Comparison of ENCODE assay signal across 8 cellular contexts in genomic region chr1:58786184-58786926, GRCh38. TPM values are rescaled to one million over a fixed set of nuclear protein-coding genes. Genes with fewer than 3 reads are reported as not detected.
DNase-seq lines count a peak whose midpoint lies in the region; ATAC-seq and TF ChIP-seq lines count a peak whose summit lies in the region.

No MANE protein-coding gene starts in this region.

- H3K27ac Mint-ChIP-seq in activated CD4-positive, alpha-beta T cell treated with anti-CD3 and anti-CD28 coated beads, Interleukin-2, amount 10 ng/mL, durations not matched to agents 7 days and 5 days = peak overlapping the region; percentile 10

- peaks cover 14% of the 10 kb centered on the region for H4K20me1 ChIP-seq in mammary epithelial cell (ENCODE audit: insufficient read depth, low read length)

- H3K4me2 ChIP-seq in mammary epithelial cell (ENCODE audit: insufficient read depth, low read depth, low read length) (peak overlapping the region; percentile 94), mesenchymal stem cell (ENCODE audit: low read length, poor library complexity, severe bottlenecking) (no peak overlapping the region)

- peak overlapping the region in 1 of 2 experiments; percentile 67 for H3K14ac ChIP-seq in mesenchymal stem cell (ENCODE audit: low read length in 2 of 2)

- CTCF ChIA-PET in activated CD4-positive, alpha-beta T cell treated with anti-CD3 and anti-CD28 coated beads, Interleukin-2, amount 10 ng/mL, durations not matched to agents 7 days and 5 days (lab: Charles Lee) = interaction anchor here (1.6 kb wide), 1 partner anchor 28 kb away, joined by 4 read pairs; no protein-coding TSS in a partner anchor
- CTCF ChIA-PET in mammary epithelial cell (lab: Charles Lee; ENCODE audit: low non-redundant PET) = no interaction called here

- H3K27me3 Mint-ChIP-seq in activated CD4-positive, alpha-beta T cell treated with anti-CD3 and anti-CD28 coated beads, Interleukin-2, amount 10 ng/mL, durations not matched to agents 7 days and 5 days = no peaks in the 10 kb centered on the region

- H4K91ac ChIP-seq in mesenchymal stem cell (ENCODE audit: low read length) = peak overlapping the region; percentile 66

- in situ Hi-C loops in mammary epithelial cell (cut with MboI; ENCODE audit: low sequenced_read_pairs in 2 of 2) = loop anchor here in 1 of 2 donors (5.0 to 10.0 kb wide), 4 partner anchors 58 to 511 kb away; partner anchors contain the start of gene FGGY

- H3K18ac ChIP-seq in mesenchymal stem cell (ENCODE audit: low read depth in 1 of 2, low read length in 2 of 2) = peak overlapping the region; percentile 75 to 76

- ATAC-seq in HG02571 (IDR thresholded peaks at IDR 0.05; ENCODE audit: unreplicated experiment) = no peak

- no peak overlapping the region for H2BK120ac ChIP-seq in mesenchymal stem cell (ENCODE audit: low read depth, low read length)

- peaks cover 15% of the 10 kb centered on the region for H3K9me3 Mint-ChIP-seq in activated CD4-positive, alpha-beta T cell treated with anti-CD3 and anti-CD28 coated beads, Interleukin-2, amount 10 ng/mL, durations not matched to agents 7 days and 5 days

- H2BK12ac ChIP-seq in mesenchymal stem cell (ENCODE audit: low read length in 2 of 2) = peak overlapping the region; percentile 93 to 95

- no TSS peak for BruUV-seq in mammary epithelial cell (replicated peaks; lab: Mats Ljungman, UMichigan)

- peaks cover 31% of the 10 kb centered on the region for H3K36me3 Mint-ChIP-seq in activated CD4-positive, alpha-beta T cell treated with anti-CD3 and anti-CD28 coated beads, Interleukin-2, amount 10 ng/mL, durations not matched to agents 7 days and 5 days (ENCODE audit: low read depth)

- dilution Hi-C loops in mammary epithelial cell (cut with HindIII; ENCODE audit: low sequenced_read_pairs) = loop anchor here (5.0 kb wide), 5 partner anchors 36 to 371 kb away; no protein-coding TSS in a partner anchor

- 96% methylated on average over 6 of the region's 6 CpGs for WGBS in mammary epithelial cell (ENCODE audit: low coverage, missing lambda C conversion rate)
- WGBS in mesenchymal stem cell = 97% methylated on average over 4 of the region's 6 CpGs
- WGBS in thyroid gland, 2 donors = 83 to 85% methylated on average over 6 of the region's 6 CpGs

- TF ChIP-seq CTCF in mammary epithelial cell (conservative IDR thresholded peaks at IDR 0.05 in 1 of 2, IDR thresholded peaks at IDR 0.05 in 1 of 2; ENCODE audit: extremely low read depth in 1 of 2, insufficient read depth in 1 of 2, low read depth in 1 of 2, low read length in 2 of 2) (no peak), thyroid gland (IDR thresholded peaks at IDR 0.05) (no peak)

- peak overlapping the region in 1 of 2 experiments; percentile 52 for H3K4ac ChIP-seq in mesenchymal stem cell (ENCODE audit: low read depth in 1 of 2, low read length in 2 of 2)

- H3K79me2 ChIP-seq in mammary epithelial cell (ENCODE audit: insufficient read depth, low read length) = peaks cover 25% of the 10 kb centered on the region

- DNase-seq in activated CD4-positive, alpha-beta T cell treated with anti-CD3 and anti-CD28 coated beads, Interleukin-2, amount 10 ng/mL, durations not matched to agents 7 days and 5 days = no peak
- DNase-seq in activated CD4-positive, alpha-beta T cell treated with anti-CD3 and anti-CD28 coated beads, Interleukin-2, amount 50 U/mL, for 1 hour = no peak
- DNase-seq in mammary epithelial cell (no peak), mesenchymal stem cell (peak; percentile 43), thyroid gland (no peak), activated gamma-delta T cell (lab: John Stamatoyannopoulos, UW) (no peak), COR-L47 (lab: John Stamatoyannopoulos, UW) (no peak)

- TF ChIP-seq POLR2A in thyroid gland (IDR thresholded peaks at IDR 0.05) = no peak

- H2BK15ac ChIP-seq in mesenchymal stem cell (ENCODE audit: low read depth, poor library complexity, severe bottlenecking) = no peak overlapping the region

- H3K4me3 ChIP-seq in mammary epithelial cell (replicated peaks in 1 of 3; ENCODE audit: insufficient read depth in 1 of 3, low read depth in 2 of 3, low read length in 3 of 3) = no peak overlapping the region
- H3K4me3 ChIP-seq in mesenchymal stem cell (ENCODE audit: insufficient read depth in 1 of 2, low read depth in 1 of 2, low read length in 2 of 2) = peak overlapping the region in 1 of 2 experiments; percentile 83
- no peak overlapping the region for H3K4me3 ChIP-seq in thyroid gland (replicated peaks in 1 of 3)

- no peaks in the 10 kb centered on the region for H3K79me1 ChIP-seq in mesenchymal stem cell (replicated peaks; ENCODE audit: low read length, poor library complexity, severe bottlenecking)

- H3K27me3 ChIP-seq in mammary epithelial cell (ENCODE audit: insufficient read depth, low read length) (no peaks in the 10 kb centered on the region), mesenchymal stem cell (ENCODE audit: control insufficient read depth in 1 of 2, insufficient read depth in 1 of 2, low read length in 2 of 2) (no peaks in the 10 kb centered on the region), thyroid gland (no peaks in the 10 kb centered on the region)

- H3K9me3 ChIP-seq in mammary epithelial cell (replicated peaks; ENCODE audit: insufficient read depth, low read length) (no peaks in the 10 kb centered on the region), mesenchymal stem cell (ENCODE audit: control insufficient read depth, low read length) (peaks cover 7% of the 10 kb centered on the region), thyroid gland (no peaks in the 10 kb centered on the region)

- no peak overlapping the region for H4K8ac ChIP-seq in mesenchymal stem cell (ENCODE audit: low read length)

- H2BK5ac ChIP-seq in mesenchymal stem cell (ENCODE audit: low read depth, low read length, poor library complexity, severe bottlenecking) = no peak overlapping the region

- H2AFZ ChIP-seq in mammary epithelial cell (ENCODE audit: low read depth, low read length) (no peak overlapping the region), mesenchymal stem cell (ENCODE audit: low read depth, low read length) (no peak overlapping the region)

- no peak overlapping the region for H3K23ac ChIP-seq in mesenchymal stem cell (ENCODE audit: low read length in 2 of 2)

- H3K4me1 Mint-ChIP-seq in activated CD4-positive, alpha-beta T cell treated with anti-CD3 and anti-CD28 coated beads, Interleukin-2, amount 10 ng/mL, durations not matched to agents 7 days and 5 days = peaks cover 27% of the 10 kb centered on the region

- peak overlapping the region; percentile 98 for H3K27ac ChIP-seq in mammary epithelial cell (ENCODE audit: insufficient read depth, low read depth, low read length)
- peak overlapping the region; percentile 89 for H3K27ac ChIP-seq in mesenchymal stem cell (ENCODE audit: low read length, poor library complexity, severe bottlenecking)
- peak overlapping the region; percentile 97 to 99 (median 99) for H3K27ac ChIP-seq in thyroid gland

- H2AK5ac ChIP-seq in mesenchymal stem cell (ENCODE audit: low read length, severe bottlenecking) = peak overlapping the region; percentile 40

- H3K9ac ChIP-seq in mammary epithelial cell (ENCODE audit: insufficient read depth, low read length) (no peak overlapping the region), mesenchymal stem cell (ENCODE audit: low read length) (peak overlapping the region; percentile 100)

- H3K36me3 ChIP-seq in mammary epithelial cell (ENCODE audit: insufficient read depth, low read length) = peaks cover 3% of the 10 kb centered on the region
- H3K36me3 ChIP-seq in mesenchymal stem cell (ENCODE audit: control insufficient read depth in 1 of 2, insufficient read depth in 2 of 2, low read depth in 1 of 2, low read length in 2 of 2) = peaks cover 13 to 14% of the 10 kb centered on the region in 2 experiments
- peaks cover 6 to 15% of the 10 kb centered on the region in 2 donors for H3K36me3 ChIP-seq in thyroid gland

- POLR2A ChIA-PET in activated CD4-positive, alpha-beta T cell treated with anti-CD3 and anti-CD28 coated beads, Interleukin-2, amount 10 ng/mL, durations not matched to agents 7 days and 5 days (lab: Charles Lee) = no interaction called here

- H3K4me1 ChIP-seq in mammary epithelial cell (ENCODE audit: insufficient read depth, low read length) = peaks cover 13% of the 10 kb centered on the region
- H3K4me1 ChIP-seq in mesenchymal stem cell (ENCODE audit: control insufficient read depth, insufficient read depth, low read depth, low read length) = peaks cover 4% of the 10 kb centered on the region
- peaks cover 8 to 10% of the 10 kb centered on the region in 2 donors for H3K4me1 ChIP-seq in thyroid gland

- H3K4me3 Mint-ChIP-seq in activated CD4-positive, alpha-beta T cell treated with anti-CD3 and anti-CD28 coated beads, Interleukin-2, amount 10 ng/mL, durations not matched to agents 7 days and 5 days = no peak overlapping the region

- intact Hi-C loops in mammary epithelial cell (cut with micrococcal nuclease) (loop anchor here (10.0 kb wide), 3 partner anchors 578 to 808 kb away; no protein-coding TSS in a partner anchor), thyroid gland (cut with DNase I) (no loop called here)

RNA-seq across cellular contexts. Expression of gene JUN, which starts 2.5 kb away (rescaled TPM):
- 10 to 100 TPM; 30.1 to 35.6 TPM for total RNA-seq in activated CD4-positive, alpha-beta T cell treated with anti-CD3 and anti-CD28 coated beads, Interleukin-2, amount 10 ng/mL, durations not matched to agents 7 days and 5 days
- total RNA-seq in mammary epithelial cell (10 to 100 TPM; 61.1 to 78.7 TPM), thyroid gland (100 to 1,000 TPM; 124 to 283 (median 133) TPM)
- polyA plus RNA-seq in mammary epithelial cell = 24.6 TPM
- polyA minus RNA-seq in mammary epithelial cell = 25.1 TPM
- 118 TPM for polyA plus RNA-seq in mesenchymal stem cell (2013, experiment 1 of 2)
- polyA plus RNA-seq in mesenchymal stem cell (2013, experiment 2 of 2) = 114 TPM
